17 cellular contexts compared by ENCODE assay signal in the genomic region with DNA sequence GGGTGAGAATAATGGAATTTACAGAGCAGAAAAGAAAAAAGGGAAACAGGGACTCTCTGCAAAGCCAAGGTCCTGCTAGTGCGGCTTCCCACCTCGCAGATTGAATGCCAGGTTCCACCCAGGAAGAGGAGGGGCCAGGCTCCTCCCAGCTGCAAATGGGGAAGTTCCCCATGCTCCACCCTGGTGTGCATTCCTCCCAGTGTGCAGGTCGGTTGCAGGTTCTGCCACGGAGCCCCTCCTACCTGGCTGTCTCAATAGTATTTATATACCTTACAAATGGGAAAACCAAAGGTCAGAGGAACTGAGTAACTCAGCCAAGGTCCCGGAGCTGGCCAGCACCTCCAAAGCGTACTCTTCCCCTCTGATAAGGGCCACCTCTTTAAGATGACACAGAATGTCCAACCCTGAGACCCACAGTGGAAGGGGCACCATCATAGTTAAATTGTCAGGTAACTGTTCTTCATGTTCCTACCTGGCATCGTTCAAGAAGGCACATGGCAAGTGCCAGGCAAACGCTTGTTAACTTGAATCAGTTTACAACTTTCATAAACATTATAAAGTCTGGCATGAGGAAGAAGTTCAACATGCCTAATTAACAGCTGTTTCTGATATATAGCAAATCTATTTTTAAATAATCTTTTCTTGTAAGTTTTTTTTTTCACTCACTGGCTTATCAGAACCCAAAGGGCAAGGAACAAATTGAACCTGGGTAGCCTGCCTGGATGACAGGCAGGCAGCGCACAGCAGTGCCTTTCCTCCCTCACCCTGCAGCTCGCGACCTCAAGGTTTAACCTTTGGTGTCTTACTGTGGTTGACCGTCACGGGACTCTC. TPM values are rescaled to one million over a fixed set of nuclear protein-coding genes. Genes with fewer than 3 reads are reported as not detected.
DNase-seq lines count a peak whose midpoint lies in the region; ATAC-seq and TF ChIP-seq lines count a peak whose summit lies in the region.
"Had no signal": no experiment of that assay in that cellular context is flagged by ENCODE, and none has a peak within 500 bp of the region (broad histone marks: within the 10 kb centered on the region; RNA-seq: fewer than 3 reads in every experiment).

No MANE protein-coding gene starts in this region.

- intact Hi-C loops in activated CD4-positive, alpha-beta memory T cell treated with anti-CD3 and anti-CD28 coated beads for 36 hours (cut with micrococcal nuclease), result no loop called here
- intact Hi-C loops in lower leg skin (cut with DNase I; ENCODE audit: low total_unique reads), result no loop called here

- no peak for TF ChIP-seq POLR2A in lower leg skin (IDR thresholded peaks at IDR 0.05)

- peaks cover 11% of the 10 kb centered on the region for H3K27me3 ChIP-seq in RWPE2 (ENCODE audit: insufficient read depth, poor library complexity, severe bottlenecking)
- H3K27me3 ChIP-seq: ascending aorta had no signal

- POLR2A ChIA-PET in activated CD4-positive, alpha-beta memory T cell treated with anti-CD3 and anti-CD28 coated beads for 36 hours (lab: Charles Lee), result interaction anchor here (0.6 kb wide), 1 partner anchor 22 kb away, joined by 3 read pairs; no protein-coding TSS in a partner anchor

- no peak for TF ChIP-seq CTCF in RWPE2 (IDR thresholded peaks at IDR 0.05; ENCODE audit: poor library complexity, severe bottlenecking)
- no peak for TF ChIP-seq CTCF in lower leg skin (IDR thresholded peaks at IDR 0.05)

- peak overlapping the region; percentile 50 for H3K4me3 Mint-ChIP-seq in memory B cell
- H3K4me3 Mint-ChIP-seq in activated CD4-positive, alpha-beta memory T cell treated with anti-CD3 and anti-CD28 coated beads for 36 hours, result no peak overlapping the region
- H3K4me3 Mint-ChIP-seq: activated T-helper 1 cell treated with anti-CD3 and anti-CD28 coated beads, Interleukin-12 subunit alpha, Interleukin-12 subunit beta, Interleukin-2, Interleukin-4 antibody, amounts not matched to agents 30 ng/mL and 10 ng/mL and 1 ng/mL, durations not matched to agents 14 hours and 24 hours and 36 hours; stimulated activated naive CD8-positive, alpha-beta T cell treated with anti-CD3 and anti-CD28 coated beads, Interleukin-15, Interleukin-2, amounts not matched to agents 100 ng/mL and 50 ng/mL, for 24 hours had no signal

- no peaks in the 10 kb centered on the region for H3K9me3 Mint-ChIP-seq in memory B cell
- no peaks in the 10 kb centered on the region for H3K9me3 Mint-ChIP-seq in activated CD4-positive, alpha-beta memory T cell treated with anti-CD3 and anti-CD28 coated beads for 36 hours
- H3K9me3 Mint-ChIP-seq: activated T-helper 1 cell treated with anti-CD3 and anti-CD28 coated beads, Interleukin-12 subunit alpha, Interleukin-12 subunit beta, Interleukin-2, Interleukin-4 antibody, amounts not matched to agents 30 ng/mL and 10 ng/mL and 1 ng/mL, durations not matched to agents 14 hours and 24 hours and 36 hours had no signal

- H3K27ac ChIP-seq in RWPE2 (ENCODE audit: poor library complexity, severe bottlenecking), result no peak overlapping the region
- H3K27ac ChIP-seq: ascending aorta, SK-N-MC had no signal

- CTCF ChIA-PET in activated CD4-positive, alpha-beta memory T cell treated with anti-CD3 and anti-CD28 coated beads for 36 hours (lab: Charles Lee), result no interaction called here

- ATAC-seq in GM18502 (IDR thresholded peaks at IDR 0.05; ENCODE audit: poor library complexity, unreplicated experiment), result peak; percentile 71
- peak; percentile 59 for ATAC-seq in HG03103 (IDR thresholded peaks at IDR 0.05; ENCODE audit: low read depth, unreplicated experiment)
- 0 out of 3 replicates have a peak, but pooled peaks have one; percentile 17 for ATAC-seq in RWPE2 (ENCODE audit: low read depth)
- ATAC-seq in memory B cell (ENCODE audit: low read depth), result peak; percentile 92
- no peak for ATAC-seq in HG03139 (IDR thresholded peaks at IDR 0.05; ENCODE audit: unreplicated experiment)

- no peak overlapping the region for H3K4me3 ChIP-seq in RWPE2 (ENCODE audit: severe bottlenecking)
- no peak overlapping the region for H3K4me3 ChIP-seq in lower leg skin (ENCODE audit: low read depth, poor library complexity, severe bottlenecking)
- H3K4me3 ChIP-seq: ascending aorta, SK-N-MC had no signal

- H3K36me3 ChIP-seq in RWPE2 (ENCODE audit: low read depth), result no peaks in the 10 kb centered on the region
- H3K36me3 ChIP-seq: ascending aorta had no signal

- peaks cover 22% of the 10 kb centered on the region for H3K4me1 Mint-ChIP-seq in memory B cell
- H3K4me1 Mint-ChIP-seq in activated CD4-positive, alpha-beta memory T cell treated with anti-CD3 and anti-CD28 coated beads for 36 hours (ENCODE audit: low read depth), result peaks cover 12% of the 10 kb centered on the region

- DNase-seq in RWPE2 (ENCODE audit: low spot score), result no peak
- no peak for DNase-seq in memory B cell (ENCODE audit: low spot score in 2 of 2)
- no peak for DNase-seq in activated CD4-positive, alpha-beta memory T cell treated with anti-CD3 and anti-CD28 coated beads for 36 hours
- DNase-seq in NCI-H2081 (lab: John Stamatoyannopoulos, UW), result no peak
- DNase-seq in lower leg skin (ENCODE audit: low spot score in 2 of 2), result no peak
- DNase-seq: activated CD4-positive, alpha-beta T cell treated with anti-CD3 and anti-CD28 coated beads for 48 hours; immature natural killer cell; retina had no signal

- H3K9me3 ChIP-seq in RWPE2 (ENCODE audit: severe bottlenecking), result no peaks in the 10 kb centered on the region
- H3K9me3 ChIP-seq: ascending aorta had no signal

- peaks cover 3% of the 10 kb centered on the region for H3K27me3 Mint-ChIP-seq in memory B cell
- peaks cover 11% of the 10 kb centered on the region for H3K27me3 Mint-ChIP-seq in activated CD4-positive, alpha-beta memory T cell treated with anti-CD3 and anti-CD28 coated beads for 36 hours
- H3K27me3 Mint-ChIP-seq: stimulated activated naive CD8-positive, alpha-beta T cell treated with anti-CD3 and anti-CD28 coated beads, Interleukin-15, Interleukin-2, amounts not matched to agents 100 ng/mL and 50 ng/mL, for 24 hours had no signal

- H3K27ac Mint-ChIP-seq in memory B cell, result peak overlapping the region; percentile 60
- no peak overlapping the region for H3K27ac Mint-ChIP-seq in activated CD4-positive, alpha-beta memory T cell treated with anti-CD3 and anti-CD28 coated beads for 36 hours
- H3K27ac Mint-ChIP-seq: stimulated activated naive CD8-positive, alpha-beta T cell treated with anti-CD3 and anti-CD28 coated beads, Interleukin-15, Interleukin-2, amounts not matched to agents 100 ng/mL and 50 ng/mL, for 24 hours had no signal

- WGBS in lower leg skin, 2 donors, result 74% methylated on average over 13 of the region's 13 CpGs

- peaks cover 2% of the 10 kb centered on the region for H3K36me3 Mint-ChIP-seq in memory B cell
- H3K36me3 Mint-ChIP-seq in activated CD4-positive, alpha-beta memory T cell treated with anti-CD3 and anti-CD28 coated beads for 36 hours, result no peaks in the 10 kb centered on the region
- H3K36me3 Mint-ChIP-seq: immature natural killer cell had no signal

- H3K4me1 ChIP-seq in RWPE2 (ENCODE audit: insufficient read depth, poor library complexity, severe bottlenecking), result no peaks in the 10 kb centered on the region
- H3K4me1 ChIP-seq: ascending aorta had no signal

RNA-seq across cellular contexts. Expression of a gene that starts 35.6 kb away (rescaled TPM):
- not detected for total RNA-seq in activated CD4-positive, alpha-beta memory T cell treated with anti-CD3 and anti-CD28 coated beads for 36 hours
- total RNA-seq in lower leg skin, result 1 to 10 TPM in 3 of 4 donors, under 1 TPM in 1; 0.84 to 3.5 (median 2.1) TPM
- total RNA-seq: activated T-helper 1 cell treated with anti-CD3 and anti-CD28 coated beads, Interleukin-12 subunit alpha, Interleukin-12 subunit beta, Interleukin-2, Interleukin-4 antibody, amounts not matched to agents 30 ng/mL and 10 ng/mL and 1 ng/mL, durations not matched to agents 14 hours and 24 hours and 36 hours; dermis microvascular lymphatic vessel endothelial cell; myocyte had no signal
